1 cellular context compared by ENCODE assay signal in genomic region chr12:6650832-6651231, GRCh38.
TF ChIP-seq lines count a peak whose summit lies in the region.

No MANE protein-coding gene starts in this region.

TF ChIP-seq in WTC11, 78 proteins besides CTCF, POLR2A, EP300 and RAD21 (continued from another document):
- TF ChIP-seq STAT6 (CRISPR knock-in tag; conservative IDR thresholded peaks at IDR 0.05; ENCODE audit: low read depth) (no peak), IRF1 (CRISPR knock-in tag; IDR thresholded peaks at IDR 0.05) (no peak), TEAD1 (CRISPR knock-in tag; IDR thresholded peaks at IDR 0.05) (no peak), NFATC4 (CRISPR knock-in tag; IDR thresholded peaks at IDR 0.05) (no peak), ZNF532 (CRISPR knock-in tag; IDR thresholded peaks at IDR 0.05; ENCODE audit: borderline replicate concordance) (no peak), ZBTB21 (CRISPR knock-in tag; IDR thresholded peaks at IDR 0.05; ENCODE audit: borderline replicate concordance) (no peak), ATF6 (CRISPR knock-in tag; IDR thresholded peaks at IDR 0.05) (no peak), SP1 (CRISPR knock-in tag; conservative IDR thresholded peaks at IDR 0.05) (no peak)
